11 cellular contexts compared by ENCODE assay signal in the genomic region with DNA sequence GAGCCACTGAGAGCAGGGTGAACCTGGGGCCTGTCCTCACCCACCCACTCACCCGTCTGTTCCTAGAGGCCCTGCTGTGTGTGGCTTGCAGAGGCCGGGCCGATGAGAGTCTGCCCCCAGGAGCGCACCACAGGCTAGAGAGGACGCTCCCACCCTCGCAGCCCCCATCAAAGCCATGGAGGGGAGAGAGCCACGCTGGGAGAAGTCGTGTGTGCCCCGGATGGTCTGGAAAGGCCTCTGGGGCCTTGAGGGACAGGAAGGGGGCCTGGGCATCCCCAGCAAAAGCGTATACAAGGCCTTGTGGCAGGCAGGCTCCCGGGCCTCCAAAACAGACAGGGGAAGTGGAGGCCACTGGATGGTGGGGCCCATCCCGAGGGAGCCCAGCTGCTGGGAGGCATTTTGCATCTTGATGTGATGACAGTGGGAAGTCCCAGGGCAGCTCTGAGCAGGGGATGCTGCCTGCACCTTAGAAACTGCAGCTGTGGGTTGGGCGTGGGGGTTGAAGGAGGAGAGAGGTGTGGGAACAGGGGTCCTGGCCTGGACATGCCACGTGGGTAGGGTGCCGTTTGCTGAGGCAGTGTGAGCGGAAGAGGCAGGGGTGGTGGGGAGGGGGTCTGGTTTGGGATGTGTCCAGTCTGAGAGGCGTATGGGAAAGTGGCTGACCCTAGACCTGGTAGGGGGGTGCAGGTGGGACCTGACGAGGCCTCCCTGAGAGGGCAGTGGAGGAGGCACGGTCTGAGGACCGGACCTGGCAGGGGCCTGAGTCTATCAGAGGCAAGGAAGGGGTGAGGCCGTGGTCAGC. TPM values are rescaled to one million over a fixed set of nuclear protein-coding genes. Genes with fewer than 3 reads are reported as not detected.
A peak's percentile ranks its signal among the peaks of the same experiment; 100 is the strongest.
DNase-seq lines count a peak whose midpoint lies in the region; ATAC-seq and TF ChIP-seq lines count a peak whose summit lies in the region.
"Had no signal": no experiment of that assay in that cellular context is flagged by ENCODE, and none has a peak within 500 bp of the region (broad histone marks: within the 10 kb centered on the region; RNA-seq: fewer than 3 reads in every experiment).

No MANE protein-coding gene starts in this region.

- TF ChIP-seq CTCF in WERI-Rb-1 (IDR thresholded peaks at IDR 0.05; ENCODE audit: low read depth, low read length): no peak

- H3K9me3 Mint-ChIP-seq in immature natural killer cell: no peaks in the 10 kb centered on the region
- H3K9me3 Mint-ChIP-seq in stimulated activated naive CD8-positive, alpha-beta T cell treated with anti-CD3 and anti-CD28 coated beads, Interleukin-15, amount 100 ng/mL, for 72 hours: no peaks in the 10 kb centered on the region

- peak overlapping the region; percentile 75 for H3K27ac ChIP-seq in WERI-Rb-1

- H3K27me3 Mint-ChIP-seq in immature natural killer cell (ENCODE audit: low read depth in 3 of 3): no peaks in the 10 kb centered on the region
- no peaks in the 10 kb centered on the region for H3K27me3 Mint-ChIP-seq in stimulated activated naive CD8-positive, alpha-beta T cell treated with anti-CD3 and anti-CD28 coated beads, Interleukin-15, amount 100 ng/mL, for 72 hours

- DNase-seq in Right ventricle myocardium inferior (ENCODE audit: missing footprints) (peak; percentile 58), left ventricle myocardium superior (no peak), WERI-Rb-1 (peak; percentile 73), immature natural killer cell (no peak), NCI-H2227 (lab: John Stamatoyannopoulos, UW; ENCODE audit: unreplicated experiment) (no peak), T-helper 9 cell (no peak)
- DNase-seq in stimulated activated naive CD8-positive, alpha-beta T cell treated with anti-CD3 and anti-CD28 coated beads, Interleukin-15, amount 100 ng/mL, for 72 hours: peak; percentile 41 to 51
- DNase-seq: NCI-H1930, posterior cingulate gyrus, RPMI8226 had no signal

- intact Hi-C loops in Right ventricle myocardium inferior (cut with DNase I) (no loop called here), left ventricle myocardium superior (cut with micrococcal nuclease) (no loop called here)

- peak overlapping the region in 3 of 6 donors; percentile 39 to 64 (median 59) for H3K27ac Mint-ChIP-seq in immature natural killer cell
- H3K27ac Mint-ChIP-seq in stimulated activated naive CD8-positive, alpha-beta T cell treated with anti-CD3 and anti-CD28 coated beads, Interleukin-15, amount 100 ng/mL, for 72 hours: peak overlapping the region; percentile 98 to 99

- H3K36me3 Mint-ChIP-seq in immature natural killer cell: no peaks in the 10 kb centered on the region

- peak overlapping the region in 4 of 5 donors; percentile 24 to 49 (median 30) for H3K4me3 Mint-ChIP-seq in immature natural killer cell
- peak overlapping the region; percentile 70 to 85 for H3K4me3 Mint-ChIP-seq in stimulated activated naive CD8-positive, alpha-beta T cell treated with anti-CD3 and anti-CD28 coated beads, Interleukin-15, amount 100 ng/mL, for 72 hours

- no peak for ATAC-seq in Right ventricle myocardium inferior
- no peak for ATAC-seq in left ventricle myocardium superior
- peak; percentile 72 for ATAC-seq in stimulated activated naive CD8-positive, alpha-beta T cell treated with anti-CD3 and anti-CD28 coated beads, Interleukin-15, amount 100 ng/mL, for 72 hours
- ATAC-seq in HG03159 (IDR thresholded peaks at IDR 0.05; ENCODE audit: unreplicated experiment): no peak

- no peaks in the 10 kb centered on the region for H3K36me3 ChIP-seq in WERI-Rb-1

- H3K9me3 ChIP-seq in WERI-Rb-1 (ENCODE audit: severe bottlenecking): peaks cover 4% of the 10 kb centered on the region

- peaks cover 9 to 14% of the 10 kb centered on the region in 2 donors for H3K4me1 Mint-ChIP-seq in immature natural killer cell
- H3K4me1 Mint-ChIP-seq in stimulated activated naive CD8-positive, alpha-beta T cell treated with anti-CD3 and anti-CD28 coated beads, Interleukin-15, amount 100 ng/mL, for 72 hours: peaks cover 24% of the 10 kb centered on the region

- H3K27me3 ChIP-seq in WERI-Rb-1 (ENCODE audit: insufficient read depth, low read depth, severe bottlenecking): no peaks in the 10 kb centered on the region

- H3K4me3 ChIP-seq in WERI-Rb-1 (ENCODE audit: low read depth, low read length): peak overlapping the region; percentile 22

RNA-seq across cellular contexts. Expression of a gene that starts 43.0 kb away (rescaled TPM):
- total RNA-seq in Right ventricle myocardium inferior (18.7 TPM), left ventricle myocardium superior (15.4 TPM)
- polyA plus RNA-seq in immature natural killer cell: 10 to 100 TPM in 1 of 3 donors, 1 to 10 TPM in 1, under 1 TPM in 1; 0.98 to 22.8 (median 4.3) TPM

Comparison
In these comparisons a context has a peak if more than half of its experiments do, and no peak if none do; other contexts are left out.
1. DNase-seq: peak in Right ventricle myocardium inferior (single experiment), WERI-Rb-1 (single experiment) and stimulated activated naive CD8-positive, alpha-beta T cell treated with anti-CD3 and anti-CD28 coated beads, Interleukin-15, amount 100 ng/mL, for 72 hours (2 of 2); none in left ventricle myocardium superior (single experiment), immature natural killer cell (0 of 3), NCI-H2227 (single experiment) and T-helper 9 cell (single experiment).